In genomic region chr16:17469011-17469741, GRCh38 we compare ENCODE assay signal across 8 cellular contexts. TPM values are rescaled to one million over a fixed set of nuclear protein-coding genes. Genes with fewer than 3 reads are reported as not detected.
DNase-seq lines count a peak whose midpoint lies in the region; ATAC-seq and TF ChIP-seq lines count a peak whose summit lies in the region.

No MANE protein-coding gene starts in this region.

- no peaks in the 10 kb centered on the region for H3K9me3 Mint-ChIP-seq in CD8-positive, alpha-beta memory T cell

- H3K27ac Mint-ChIP-seq in CD8-positive, alpha-beta memory T cell, result peak overlapping the region in 7 of 8 donors; percentile 78 to 97 (median 95)

- H3K9me2 ChIP-seq in MM.1S (replicated peaks; ENCODE audit: insufficient read depth, low read length), result no peaks in the 10 kb centered on the region

- peaks cover 0 to 2% of the 10 kb centered on the region in 2 donors for H3K27me3 Mint-ChIP-seq in CD8-positive, alpha-beta memory T cell

- TF ChIP-seq CTCF in MM.1S (IDR thresholded peaks at IDR 0.05; ENCODE audit: low read length) (no peak), neutrophil (IDR thresholded peaks at IDR 0.05) (no peak), body of pancreas (IDR thresholded peaks at IDR 0.05) (no peak)

- CTCF ChIA-PET in CD8-positive, alpha-beta memory T cell (lab: Charles Lee), result interaction anchor here (0.6 to 3.4 kb wide), 6 partner anchors 20 to 275 kb away, joined by 3 to 13 read pairs (median 4); no protein-coding TSS in a partner anchor

- H3K4me1 Mint-ChIP-seq in CD8-positive, alpha-beta memory T cell, result peaks cover 44 to 55% (median 54%) of the 10 kb centered on the region in 3 donors

- H3K27ac ChIP-seq in CD8-positive, alpha-beta memory T cell (ENCODE audit: low read depth, low read length), result no peak overlapping the region
- peak overlapping the region; percentile 18 for H3K27ac ChIP-seq in MM.1S (ENCODE audit: low read length)
- H3K27ac ChIP-seq in esophagus (ENCODE audit: low read depth in 2 of 2, low read length in 1 of 2), result peak overlapping the region; percentile 2 to 56
- H3K27ac ChIP-seq in neutrophil, result peak overlapping the region; percentile 65
- no peak overlapping the region for H3K27ac ChIP-seq in body of pancreas

- in situ Hi-C loops in KBM-7 (cut with MboI; ENCODE audit: low pct_unique_long_range_greater_than_20kb, low sequenced_read_pairs), result loop anchor here (25.0 kb wide), 1 partner anchor 157 kb away; no protein-coding TSS in a partner anchor

- peaks cover 16% of the 10 kb centered on the region; the same call in 1 of the 2 replicates for H3F3A ChIP-seq in MM.1S (ENCODE audit: insufficient read depth, low read length)

- no peak for DNase-seq in CD8-positive, alpha-beta memory T cell
- DNase-seq in MM.1S (peak; percentile 23), body of pancreas (no peak), cerebellar cortex (ENCODE audit: low spot score) (no peak), KBM-7 (no peak)

- peak overlapping the region; percentile 78 for H3K9ac ChIP-seq in MM.1S (ENCODE audit: low read length)

- peaks cover 33% of the 10 kb centered on the region for H3K4me1 ChIP-seq in CD8-positive, alpha-beta memory T cell (ENCODE audit: insufficient read depth, low read length)
- H3K4me1 ChIP-seq in MM.1S (ENCODE audit: low read length) (peaks cover 8% of the 10 kb centered on the region; the same call in 1 of the 2 replicates), esophagus (ENCODE audit: control insufficient read depth in 2 of 2, insufficient read depth in 2 of 2, low read length in 1 of 2) (peaks cover 3 to 7% of the 10 kb centered on the region in 2 donors), neutrophil (ENCODE audit: control insufficient read depth in 1 of 2, insufficient read depth in 1 of 2, low read depth in 1 of 2, low read length in 1 of 2) (peaks cover 41 to 48% of the 10 kb centered on the region in 2 experiments), body of pancreas (peaks cover 33% of the 10 kb centered on the region)

- 30 to 37% methylated on average over 18 of the region's 18 CpGs for WGBS in esophagus, 2 donors
- 57 to 62% methylated on average over 18 of the region's 18 CpGs for WGBS in body of pancreas, 2 donors

- no peaks in the 10 kb centered on the region for H3K36me3 ChIP-seq in CD8-positive, alpha-beta memory T cell (ENCODE audit: insufficient read depth, low read length)
- H3K36me3 ChIP-seq in MM.1S (replicated peaks; ENCODE audit: insufficient read depth, low read length) (no peaks in the 10 kb centered on the region), esophagus (ENCODE audit: control insufficient read depth in 2 of 2, insufficient read depth in 2 of 2, low read length in 1 of 2) (no peaks in the 10 kb centered on the region), neutrophil (no peaks in the 10 kb centered on the region), body of pancreas (replicated peaks in 1 of 2; ENCODE audit: insufficient read depth in 1 of 2, low read depth in 2 of 2) (no peaks in the 10 kb centered on the region)

- H3K79me2 ChIP-seq in MM.1S (ENCODE audit: low read length), result peaks cover 60% of the 10 kb centered on the region

- H3K9me3 ChIP-seq in CD8-positive, alpha-beta memory T cell (ENCODE audit: low read length), result no peaks in the 10 kb centered on the region
- H3K9me3 ChIP-seq in MM.1S (replicated peaks; ENCODE audit: insufficient read depth, low read length) (no peaks in the 10 kb centered on the region), esophagus (ENCODE audit: control insufficient read depth in 2 of 2, insufficient read depth in 1 of 2, low read depth in 1 of 2, low read length in 1 of 2) (no peaks in the 10 kb centered on the region), neutrophil (no peaks in the 10 kb centered on the region), body of pancreas (no peaks in the 10 kb centered on the region)

- peak overlapping the region; percentile 73 for H3K4me3 ChIP-seq in CD8-positive, alpha-beta memory T cell (ENCODE audit: low read length)
- H3K4me3 ChIP-seq in MM.1S (ENCODE audit: low read length), result peak overlapping the region; percentile 66
- peak overlapping the region; percentile 61 to 95 for H3K4me3 ChIP-seq in esophagus (ENCODE audit: low read depth in 1 of 2, low read length in 2 of 2)
- peak overlapping the region; percentile 74 to 82 for H3K4me3 ChIP-seq in neutrophil (ENCODE audit: low read depth in 1 of 2, low read length in 1 of 2)
- H3K4me3 ChIP-seq in body of pancreas, result no peak overlapping the region

- no peaks in the 10 kb centered on the region for H3K27me3 ChIP-seq in CD8-positive, alpha-beta memory T cell (ENCODE audit: insufficient read depth, low read length, poor library complexity, severe bottlenecking)
- H3K27me3 ChIP-seq in MM.1S (replicated peaks; ENCODE audit: insufficient read depth, low read length) (no peaks in the 10 kb centered on the region), esophagus (ENCODE audit: control insufficient read depth in 1 of 2, insufficient read depth in 2 of 2, low read length in 2 of 2) (no peaks in the 10 kb centered on the region), neutrophil (peaks cover 15% of the 10 kb centered on the region), body of pancreas (no peaks in the 10 kb centered on the region)

- TF ChIP-seq POLR2A in body of pancreas (IDR thresholded peaks at IDR 0.05), result no peak

- H2AFZ ChIP-seq in MM.1S (ENCODE audit: low read length), result no peak overlapping the region

- ATAC-seq in body of pancreas (no peak), GM21786 (IDR thresholded peaks at IDR 0.05; ENCODE audit: unreplicated experiment) (no peak)

- H3K4me2 ChIP-seq in MM.1S (ENCODE audit: low read depth, low read length), result peak overlapping the region; percentile 87

- H4K20me1 ChIP-seq in MM.1S (ENCODE audit: insufficient read depth, low read length), result no peaks in the 10 kb centered on the region

- peak overlapping the region; percentile 93 to 99 (median 98) for H3K4me3 Mint-ChIP-seq in CD8-positive, alpha-beta memory T cell

- intact Hi-C loops in body of pancreas (cut with DNase I), result loop anchor here (5.0 to 10.0 kb wide), 3 partner anchors 54 to 272 kb away; no protein-coding TSS in a partner anchor

- H3K36me3 Mint-ChIP-seq in CD8-positive, alpha-beta memory T cell, result peaks cover 0 to 21% (median 6%) of the 10 kb centered on the region in 3 donors

- POLR2A ChIA-PET in CD8-positive, alpha-beta memory T cell (lab: Charles Lee), result no interaction called here

RNA-seq across cellular contexts. Expression of gene XYLT1, which starts 1.6 kb away (rescaled TPM):
- 1 to 10 TPM; 6.8 to 9.1 TPM for total RNA-seq in CD8-positive, alpha-beta memory T cell
- 1.4 TPM for polyA plus RNA-seq in CD8-positive, alpha-beta memory T cell
- polyA plus RNA-seq in esophagus, result 1 to 10 TPM; 3.0 TPM
- total RNA-seq in body of pancreas, result 10 to 100 TPM in 1 of 2 donors, 1 to 10 TPM in 1; 6.0 to 15.2 TPM

Comparison
In these comparisons a context has a peak if more than half of its experiments do, and no peak if none do; other contexts are left out.
1. H3K27ac ChIP-seq: peak in MM.1S (single experiment), esophagus (2 of 2) and neutrophil (single experiment); none in CD8-positive, alpha-beta memory T cell (single experiment) and body of pancreas (0 of 4).
2. H3K4me3 ChIP-seq: peak in CD8-positive, alpha-beta memory T cell (single experiment), MM.1S (single experiment), esophagus (2 of 2) and neutrophil (2 of 2); none in body of pancreas (0 of 2).